ENCODE assay signal across 19 cellular contexts in genomic region chr20:60402209-60403058, GRCh38.
A peak's percentile ranks its signal among the peaks of the same experiment; 100 is the strongest.
DNase-seq lines count a peak whose midpoint lies in the region; ATAC-seq and TF ChIP-seq lines count a peak whose summit lies in the region.
"Had no signal": no experiment of that assay in that cellular context is flagged by ENCODE, and none has a peak within 500 bp of the region (broad histone marks: within the 10 kb centered on the region; RNA-seq: fewer than 3 reads in every experiment).

No MANE protein-coding gene starts in this region.

- no peak overlapping the region for H3K4me3 Mint-ChIP-seq in neural progenitor cell

- no peaks in the 10 kb centered on the region for H3K79me2 ChIP-seq in neural progenitor cell (ENCODE audit: low read depth)

- peaks cover 13% of the 10 kb centered on the region for H3K4me1 Mint-ChIP-seq in neural progenitor cell

- peaks cover 15% of the 10 kb centered on the region for H3K9me3 Mint-ChIP-seq in neural progenitor cell

- no peak for TF ChIP-seq CTCF in GM06990 (IDR thresholded peaks at IDR 0.05; ENCODE audit: insufficient read depth, low read length, poor library complexity, severe bottlenecking)
- TF ChIP-seq CTCF in neural progenitor cell (IDR thresholded peaks at IDR 0.05), result no peak
- TF ChIP-seq CTCF in GM20000 (IDR thresholded peaks at IDR 0.05; ENCODE audit: extremely low read depth, missing control alignments), result no peak

- no peaks in the 10 kb centered on the region for H3K36me3 Mint-ChIP-seq in neural progenitor cell

- no peaks in the 10 kb centered on the region for H3F3A ChIP-seq in neural progenitor cell (ENCODE audit: low read depth)

- ATAC-seq in HG03565 (IDR thresholded peaks at IDR 0.05; ENCODE audit: unreplicated experiment), result peak; percentile 27
- ATAC-seq in GM18861 (IDR thresholded peaks at IDR 0.05; ENCODE audit: unreplicated experiment), result no peak
- ATAC-seq: A549 had no signal

- H3K27ac Mint-ChIP-seq in neural progenitor cell, result peak overlapping the region; percentile 27

- H3K27me3 ChIP-seq in GM06990 (replicated peaks; ENCODE audit: control insufficient read depth, insufficient read depth, low read length), result no peaks in the 10 kb centered on the region
- H3K27me3 ChIP-seq in SJCRH30, result no peaks in the 10 kb centered on the region
- no peaks in the 10 kb centered on the region for H3K27me3 ChIP-seq in neural progenitor cell

- no peaks in the 10 kb centered on the region for H4K20me1 ChIP-seq in neural progenitor cell (ENCODE audit: low read depth)

- H3K27me3 Mint-ChIP-seq in neural progenitor cell (ENCODE audit: insufficient read depth, low read depth), result peaks cover 7% of the 10 kb centered on the region

- H3K9me3 ChIP-seq in SJCRH30 (replicated peaks) (peaks cover 4% of the 10 kb centered on the region), neural progenitor cell (ENCODE audit: low read depth) (no peaks in the 10 kb centered on the region)
- H3K9me3 ChIP-seq: A549 had no signal

- no peak overlapping the region for H2AFZ ChIP-seq in neural progenitor cell (replicated peaks)

- H3K4me1 ChIP-seq in SJCRH30 (peaks cover 20% of the 10 kb centered on the region), neural progenitor cell (peaks cover 8% of the 10 kb centered on the region)
- H3K4me1 ChIP-seq: A549 had no signal

- H3K9ac ChIP-seq in neural progenitor cell, result no peak overlapping the region

- peak overlapping the region; percentile 79 for H3K27ac ChIP-seq in SJCRH30
- H3K27ac ChIP-seq in neural progenitor cell, result no peak overlapping the region
- H3K27ac ChIP-seq: A549, RWPE1 had no signal

- peak; percentile 15 for DNase-seq in GM06990 (ENCODE audit: extremely low read depth, insufficient read length)
- DNase-seq in SJCRH30, result peak in 1 of 2 experiments; percentile 28
- DNase-seq in neural progenitor cell (ENCODE audit: low spot score), result no peak
- no peak for DNase-seq in activated gamma-delta T cell treated with Interleukin-2 at 50 U/mL for 16 hours
- no peak for DNase-seq in GM20000 (ENCODE audit: low spot score)
- no peak for DNase-seq in C1 segment of cervical spinal cord (lab: John Stamatoyannopoulos, UW)
- DNase-seq: COR-L47; DMS153; H7; KG1; NCI-H1092; NCI-H1694; NCI-H345; NCI-H526; NK-92 treated with Interleukin-12 subunit alpha and Interleukin-12 subunit beta, amount 100 ng/mL, for 24 hours had no signal

- H3K4me3 ChIP-seq in GM06990 (replicated peaks; ENCODE audit: low read depth, low read length) (no peak overlapping the region), SJCRH30 (no peak overlapping the region; the same call in 1 of the 2 replicates), neural progenitor cell (no peak overlapping the region)
- H3K4me3 ChIP-seq: A549 had no signal

- no peak overlapping the region for H3K4me2 ChIP-seq in neural progenitor cell
- H3K4me2 ChIP-seq: A549 had no signal

- H3K36me3 ChIP-seq in GM06990 (ENCODE audit: control insufficient read depth, insufficient read depth, low read length), result no peaks in the 10 kb centered on the region
- H3K36me3 ChIP-seq in SJCRH30, result no peaks in the 10 kb centered on the region; the same call in 1 of the 2 replicates
- H3K36me3 ChIP-seq in neural progenitor cell, result no peaks in the 10 kb centered on the region
